ENCODE assay signal across 8 cellular contexts in genomic region chr14:75514673-75515630, GRCh38. TPM values are rescaled to one million over a fixed set of nuclear protein-coding genes. Genes with fewer than 3 reads are reported as not detected.
DNase-seq lines count a peak whose midpoint lies in the region; ATAC-seq, FAIRE-seq and TF ChIP-seq lines count a peak whose summit lies in the region.

No MANE protein-coding gene starts in this region.

- H3K27me3 ChIP-seq in endothelial cell of umbilical vein (ENCODE audit: control insufficient read depth in 2 of 2, insufficient read depth in 2 of 2, low read length in 2 of 2), result no peaks in the 10 kb centered on the region
- H3K27me3 ChIP-seq in parathyroid adenoma (ENCODE audit: control insufficient read depth, insufficient read depth, low read length), result no peaks in the 10 kb centered on the region
- H3K27me3 ChIP-seq in ascending aorta, result no peaks in the 10 kb centered on the region

- peak; percentile 32 for DNase-seq in SKM-1 treated with dmso at 0.1 percent for 144 hours (lab: John Stamatoyannopoulos, UW; ENCODE audit: unreplicated experiment)
- DNase-seq in SKM-1 (lab: John Stamatoyannopoulos, UW; ENCODE audit: unreplicated experiment), result no peak
- peak; percentile 28 for DNase-seq in UCSD-AML1 (lab: John Stamatoyannopoulos, UW; ENCODE audit: unreplicated experiment)
- DNase-seq in endothelial cell of umbilical vein (ENCODE audit: low read depth, low spot score), result peak; percentile 17
- DNase-seq in kidney, result no peak
- no peak for DNase-seq in ascending aorta (ENCODE audit: low spot score in 2 of 2)

- no peak overlapping the region for H3K9ac ChIP-seq in endothelial cell of umbilical vein (replicated peaks; ENCODE audit: extremely low read depth, insufficient read depth, low read length)
- H3K9ac ChIP-seq in parathyroid adenoma, result no peak overlapping the region
- H3K9ac ChIP-seq in kidney (ENCODE audit: low read length in 2 of 2), result peak overlapping the region in 1 of 2 donors; percentile 57

- TF ChIP-seq CTCF in endothelial cell of umbilical vein (IDR thresholded peaks at IDR 0.05; ENCODE audit: extremely low read depth in 1 of 2, insufficient read depth in 1 of 2, low read depth in 1 of 2, low read length in 2 of 2) (peak in 1 of 2 donors; percentile 19), parathyroid adenoma (IDR thresholded peaks at IDR 0.05) (no peak), kidney (IDR thresholded peaks at IDR 0.05; ENCODE audit: borderline replicate concordance, extremely low read depth, insufficient read depth) (no peak), ascending aorta (IDR thresholded peaks at IDR 0.05) (peak in 1 of 3 experiments; percentile 44)

- no peaks in the 10 kb centered on the region for H4K20me1 ChIP-seq in endothelial cell of umbilical vein (replicated peaks; ENCODE audit: control insufficient read depth, extremely low read depth, insufficient read depth, low read length)

- H3K9me3 ChIP-seq in endothelial cell of umbilical vein (replicated peaks; ENCODE audit: control insufficient read depth, insufficient read depth, low read length), result no peaks in the 10 kb centered on the region
- peaks cover 4% of the 10 kb centered on the region for H3K9me3 ChIP-seq in parathyroid adenoma (ENCODE audit: control insufficient read depth, low read length)
- H3K9me3 ChIP-seq in kidney (ENCODE audit: control insufficient read depth in 1 of 2, low read length in 2 of 2), result peaks cover 0 to 2% of the 10 kb centered on the region in 2 donors
- peaks cover 0 to 9% of the 10 kb centered on the region in 2 donors for H3K9me3 ChIP-seq in ascending aorta

- POLR2A ChIA-PET in endothelial cell of umbilical vein (lab: Charles Lee), result no interaction called here

- TF ChIP-seq POLR2A in endothelial cell of umbilical vein (IDR thresholded peaks at IDR 0.05; ENCODE audit: low read depth, low read length), result no peak

- H3K79me2 ChIP-seq in endothelial cell of umbilical vein (ENCODE audit: control insufficient read depth, insufficient read depth, low read length) (no peaks in the 10 kb centered on the region), parathyroid adenoma (no peaks in the 10 kb centered on the region)

- no peaks in the 10 kb centered on the region for H3K9me1 ChIP-seq in endothelial cell of umbilical vein (replicated peaks; ENCODE audit: control insufficient read depth, extremely low read depth, insufficient read depth, low read length)

- dilution Hi-C loops in endothelial cell of umbilical vein (cut with MboI; ENCODE audit: extremely low pct_ligation_motif_present, low sequenced_read_pairs), result no loop called here

- CTCF ChIA-PET in endothelial cell of umbilical vein (lab: Charles Lee), result interaction anchor here (0.9 to 3.5 kb wide), 3 partner anchors 10 to 46 kb away, joined by 3 to 24 read pairs (median 23); no protein-coding TSS in a partner anchor

- BruUV-seq in endothelial cell of umbilical vein (replicated peaks; lab: Mats Ljungman, UMichigan), result no TSS peak

- H2AFZ ChIP-seq in endothelial cell of umbilical vein (ENCODE audit: low read depth, low read length) (peak overlapping the region; percentile 90), parathyroid adenoma (peak overlapping the region; percentile 36)

- H3K4me3 ChIP-seq in endothelial cell of umbilical vein (replicated peaks in 1 of 3; ENCODE audit: insufficient read depth in 1 of 3, low read depth in 1 of 3, low read length in 3 of 3) (peak overlapping the region in 2 of 3 experiments; percentile 28 to 29), parathyroid adenoma (ENCODE audit: low read depth, low read length) (no peak overlapping the region), kidney (ENCODE audit: low read length in 2 of 2) (peak overlapping the region in 1 of 2 donors; percentile 64), ascending aorta (peak overlapping the region in 1 of 2 donors; percentile 61)

- H3K36me3 ChIP-seq in endothelial cell of umbilical vein (ENCODE audit: control insufficient read depth in 2 of 2, extremely low read depth in 1 of 2, insufficient read depth in 2 of 2, low read length in 2 of 2), result no peaks in the 10 kb centered on the region
- H3K36me3 ChIP-seq in parathyroid adenoma (ENCODE audit: control insufficient read depth, insufficient read depth, low read length), result no peaks in the 10 kb centered on the region
- H3K36me3 ChIP-seq in kidney (ENCODE audit: control insufficient read depth in 1 of 2, insufficient read depth in 2 of 2, low read length in 2 of 2), result no peaks in the 10 kb centered on the region
- no peaks in the 10 kb centered on the region for H3K36me3 ChIP-seq in ascending aorta

- ATAC-seq in HG03025 (IDR thresholded peaks at IDR 0.05; ENCODE audit: low FRiP score, unreplicated experiment), result peak; percentile 40

- peak overlapping the region; percentile 62 for H3K4me2 ChIP-seq in endothelial cell of umbilical vein (ENCODE audit: insufficient read depth, low read length)
- no peak overlapping the region for H3K4me2 ChIP-seq in parathyroid adenoma (ENCODE audit: low read length)

- H3K27ac ChIP-seq in endothelial cell of umbilical vein (ENCODE audit: insufficient read depth, low read depth, low read length) (no peak overlapping the region), parathyroid adenoma (no peak overlapping the region), kidney (ENCODE audit: low read depth in 2 of 2, low read length in 2 of 2) (no peak overlapping the region), ascending aorta (no peak overlapping the region)

- intact Hi-C loops in endothelial cell of umbilical vein (cut with micrococcal nuclease), result no loop called here
- intact Hi-C loops in kidney (cut with DNase I), result no loop called here
- intact Hi-C loops in ascending aorta (cut with DNase I), result no loop called here

- H3K4me1 ChIP-seq in endothelial cell of umbilical vein (ENCODE audit: control insufficient read depth, extremely low read depth, insufficient read depth, low read length), result no peaks in the 10 kb centered on the region
- peaks cover 5% of the 10 kb centered on the region for H3K4me1 ChIP-seq in parathyroid adenoma
- H3K4me1 ChIP-seq in kidney (ENCODE audit: control insufficient read depth in 1 of 2, insufficient read depth in 1 of 2, low read depth in 1 of 2, low read length in 2 of 2), result no peaks in the 10 kb centered on the region
- no peaks in the 10 kb centered on the region for H3K4me1 ChIP-seq in ascending aorta

- FAIRE-seq in endothelial cell of umbilical vein (lab: Jason Lieb, UNC), result peak; percentile 46
- no peak for FAIRE-seq in kidney (lab: Jason Lieb, UNC)

TF ChIP-seq in endothelial cell of umbilical vein, 7 proteins besides CTCF, POLR2A, EP300 and RAD21:
- no peak for TF ChIP-seq MAX (IDR thresholded peaks at IDR 0.05; ENCODE audit: insufficient read depth, insufficient read length)
- TF ChIP-seq GATA2 (IDR thresholded peaks at IDR 0.05; ENCODE audit: insufficient read depth, insufficient read length, low read depth, low read length), result no peak
- TF ChIP-seq POLR2AphosphoS5 (IDR thresholded peaks at IDR 0.05; ENCODE audit: insufficient read depth, low read depth, low read length), result no peak
- no peak for TF ChIP-seq EZH2 (IDR thresholded peaks at IDR 0.05; ENCODE audit: borderline replicate concordance, low read depth, low read length, severe bottlenecking)
- no peak for TF ChIP-seq MYC (IDR thresholded peaks at IDR 0.05; ENCODE audit: low read depth, low read length)
- TF ChIP-seq JUN (IDR thresholded peaks at IDR 0.05; ENCODE audit: borderline replicate concordance, insufficient read depth, insufficient read length, low read depth), result no peak
- TF ChIP-seq FOS (IDR thresholded peaks at IDR 0.05; ENCODE audit: borderline replicate concordance, insufficient read depth, low read length), result no peak

RNA-seq across cellular contexts. Expression of gene BATF, which starts 7.3 kb away (rescaled TPM):
- total RNA-seq in endothelial cell of umbilical vein, result not detected in 2 replicates
- polyA plus RNA-seq in endothelial cell of umbilical vein, result not detected in 2 replicates
- not detected in 2 replicates for polyA plus RNA-seq in endothelial cell of umbilical vein (2011; cell fraction: cytosol; rRNA removed)
- 0.28 TPM in 1 of 2 replicates, not detected in the other for polyA plus RNA-seq in endothelial cell of umbilical vein (2011; cell fraction: nucleus; rRNA removed)
- not detected in 2 replicates for polyA plus RNA-seq in endothelial cell of umbilical vein (2012)
- not detected in 2 replicates for polyA minus RNA-seq in endothelial cell of umbilical vein
- polyA minus RNA-seq in endothelial cell of umbilical vein (2011; cell fraction: cytosol; rRNA and poly(A)+ RNA removed), result not detected
- not detected in 2 replicates for polyA minus RNA-seq in endothelial cell of umbilical vein (2011; cell fraction: nucleus; rRNA and poly(A)+ RNA removed)
- 3.7 TPM for total RNA-seq in kidney
- polyA plus RNA-seq in kidney (ENCODE audit: insufficient read depth, low read depth, low replicate concordance), result 1.6 TPM
- not detected for total RNA-seq in ascending aorta

Comparison
In these comparisons a context has a peak if more than half of its experiments do, and no peak if none do; other contexts are left out.
1. DNase-seq: peak in SKM-1 treated with dmso at 0.1 percent for 144 hours (single experiment), UCSD-AML1 (single experiment) and endothelial cell of umbilical vein (single experiment); none in SKM-1 (single experiment), kidney (single experiment) and ascending aorta (0 of 2).